18 cellular contexts compared by ENCODE assay signal in genomic region chr6:168238159-168238887, GRCh38.
DNase-seq lines count a peak whose midpoint lies in the region; ATAC-seq and TF ChIP-seq lines count a peak whose summit lies in the region.
"Had no signal": no experiment of that assay in that cellular context is flagged by ENCODE, and none has a peak within 500 bp of the region (broad histone marks: within the 10 kb centered on the region; RNA-seq: fewer than 3 reads in every experiment).

No MANE protein-coding gene starts in this region.

- H3K27me3 Mint-ChIP-seq in activated CD4-positive, alpha-beta T cell treated with anti-CD3 and anti-CD28 coated beads for 36 hours: peaks cover 5% of the 10 kb centered on the region
- no peaks in the 10 kb centered on the region for H3K27me3 Mint-ChIP-seq in activated CD4-positive, alpha-beta T cell treated with anti-CD3 and anti-CD28 coated beads, Interleukin-2, amount 10 ng/mL, durations not matched to agents 7 days and 5 days

- H3K4me1 ChIP-seq in RWPE2 (ENCODE audit: insufficient read depth, poor library complexity, severe bottlenecking): no peaks in the 10 kb centered on the region

- CTCF ChIA-PET in activated CD4-positive, alpha-beta T cell treated with anti-CD3 and anti-CD28 coated beads for 36 hours (lab: Charles Lee): no interaction called here
- CTCF ChIA-PET in activated CD4-positive, alpha-beta T cell treated with anti-CD3 and anti-CD28 coated beads, Interleukin-2, amount 10 ng/mL, durations not matched to agents 7 days and 5 days (lab: Charles Lee): no interaction called here

- no peaks in the 10 kb centered on the region for H3K9me3 Mint-ChIP-seq in activated CD4-positive, alpha-beta T cell treated with anti-CD3 and anti-CD28 coated beads for 36 hours (ENCODE audit: low read depth)
- no peaks in the 10 kb centered on the region for H3K9me3 Mint-ChIP-seq in activated CD4-positive, alpha-beta T cell treated with anti-CD3 and anti-CD28 coated beads, Interleukin-2, amount 10 ng/mL, durations not matched to agents 7 days and 5 days

- peaks cover 7% of the 10 kb centered on the region for H3K4me1 Mint-ChIP-seq in activated CD4-positive, alpha-beta T cell treated with anti-CD3 and anti-CD28 coated beads for 36 hours
- peaks cover 2% of the 10 kb centered on the region for H3K4me1 Mint-ChIP-seq in activated CD4-positive, alpha-beta T cell treated with anti-CD3 and anti-CD28 coated beads, Interleukin-2, amount 10 ng/mL, durations not matched to agents 7 days and 5 days

- intact Hi-C loops in activated CD4-positive, alpha-beta T cell treated with anti-CD3 and anti-CD28 coated beads for 36 hours (cut with DNase I, micrococcal nuclease): no loop called here

- H3K27ac ChIP-seq in RWPE2 (ENCODE audit: poor library complexity, severe bottlenecking) (no peak overlapping the region), epithelial cell of prostate (no peak overlapping the region)
- H3K27ac ChIP-seq: C4-2B had no signal

- H3K9me3 ChIP-seq in RWPE2 (ENCODE audit: severe bottlenecking): no peaks in the 10 kb centered on the region

- POLR2A ChIA-PET in activated CD4-positive, alpha-beta T cell treated with anti-CD3 and anti-CD28 coated beads for 36 hours (lab: Charles Lee): no interaction called here
- POLR2A ChIA-PET in activated CD4-positive, alpha-beta T cell treated with anti-CD3 and anti-CD28 coated beads, Interleukin-2, amount 10 ng/mL, durations not matched to agents 7 days and 5 days (lab: Charles Lee): no interaction called here

- H3K36me3 Mint-ChIP-seq in activated CD4-positive, alpha-beta T cell treated with anti-CD3 and anti-CD28 coated beads for 36 hours (ENCODE audit: low read depth): no peaks in the 10 kb centered on the region
- H3K36me3 Mint-ChIP-seq in activated CD4-positive, alpha-beta T cell treated with anti-CD3 and anti-CD28 coated beads, Interleukin-2, amount 10 ng/mL, durations not matched to agents 7 days and 5 days (ENCODE audit: low read depth): no peaks in the 10 kb centered on the region

- ATAC-seq in activated CD4-positive, alpha-beta T cell treated with anti-CD3 and anti-CD28 coated beads for 36 hours: peak; percentile 55
- ATAC-seq in RWPE2 (ENCODE audit: low read depth): peak; percentile 64
- peak; percentile 71 for ATAC-seq in omental fat pad (ENCODE audit: low FRiP score)

- no peak for DNase-seq in activated CD4-positive, alpha-beta T cell treated with anti-CD3 and anti-CD28 coated beads for 36 hours
- DNase-seq in activated CD4-positive, alpha-beta T cell treated with anti-CD3 and anti-CD28 coated beads, Interleukin-2, amount 10 ng/mL, durations not matched to agents 7 days and 5 days: no peak
- DNase-seq in RWPE2 (ENCODE audit: low spot score): no peak
- peak; percentile 10 for DNase-seq in epithelial cell of prostate (ENCODE audit: low read depth, low spot score)
- DNase-seq in omental fat pad (ENCODE audit: low spot score): no peak
- no peak for DNase-seq in activated effector memory CD4-positive, alpha-beta T cell treated with anti-CD3 and anti-CD28 coated beads, Interleukin-2, amount 50 U/mL, for 16 hours
- no peak for DNase-seq in NCI-H82 (lab: John Stamatoyannopoulos, UW)
- no peak for DNase-seq in NCI-H2081 (lab: John Stamatoyannopoulos, UW)
- DNase-seq: COR-L47, DMS153, H7, Kasumi-1, MV-4-11, NCI-H146, NCI-H226, NCI-H526, Right ventricle myocardium superior had no signal

- H3K4me3 Mint-ChIP-seq in activated CD4-positive, alpha-beta T cell treated with anti-CD3 and anti-CD28 coated beads for 36 hours: no peak overlapping the region
- no peak overlapping the region for H3K4me3 Mint-ChIP-seq in activated CD4-positive, alpha-beta T cell treated with anti-CD3 and anti-CD28 coated beads, Interleukin-2, amount 10 ng/mL, durations not matched to agents 7 days and 5 days

- TF ChIP-seq CTCF in RWPE2 (IDR thresholded peaks at IDR 0.05; ENCODE audit: poor library complexity, severe bottlenecking): no peak
- no peak for TF ChIP-seq CTCF in omental fat pad (IDR thresholded peaks at IDR 0.05)

- H3K4me3 ChIP-seq in RWPE2 (ENCODE audit: severe bottlenecking): no peak overlapping the region

- peaks cover 14% of the 10 kb centered on the region for H3K27me3 ChIP-seq in RWPE2 (ENCODE audit: insufficient read depth, poor library complexity, severe bottlenecking)

- peak overlapping the region; percentile 48 for H3K27ac Mint-ChIP-seq in activated CD4-positive, alpha-beta T cell treated with anti-CD3 and anti-CD28 coated beads for 36 hours
- no peak overlapping the region for H3K27ac Mint-ChIP-seq in activated CD4-positive, alpha-beta T cell treated with anti-CD3 and anti-CD28 coated beads, Interleukin-2, amount 10 ng/mL, durations not matched to agents 7 days and 5 days

- H3K36me3 ChIP-seq in RWPE2 (ENCODE audit: low read depth): no peaks in the 10 kb centered on the region
